In the genomic region with DNA sequence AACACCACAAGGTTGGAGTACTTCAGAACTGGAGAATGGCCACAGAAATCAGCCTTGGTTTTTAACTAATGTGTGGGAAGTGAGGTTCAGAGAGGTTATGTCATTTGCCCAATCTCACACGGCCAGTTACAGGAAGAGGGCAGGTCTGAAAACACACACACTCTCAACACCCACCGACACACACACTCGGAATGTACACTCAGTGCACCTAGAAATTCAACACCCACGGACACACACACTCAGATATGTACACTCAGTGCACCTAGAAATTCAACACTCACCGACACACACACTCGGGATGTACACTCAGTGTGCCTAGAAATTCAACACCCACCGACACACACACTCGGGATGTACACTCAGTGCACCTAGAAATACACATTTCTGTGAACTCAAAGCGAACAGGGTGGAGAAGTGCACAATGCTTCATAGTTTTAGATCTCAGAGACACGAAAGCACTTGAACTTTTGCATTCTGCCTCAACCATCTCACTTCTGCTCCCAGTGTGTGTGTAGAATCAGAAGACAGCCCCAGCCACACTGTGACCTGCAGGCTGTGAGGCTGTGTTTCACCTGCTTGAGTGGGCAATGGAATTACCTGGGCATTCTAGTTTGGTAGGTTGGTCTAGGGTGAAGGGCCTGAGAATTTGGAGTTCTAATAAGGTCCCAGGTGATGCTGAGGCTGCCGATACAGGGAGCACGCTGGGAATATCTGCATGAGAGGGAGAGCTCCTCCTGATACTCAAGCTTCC, we compare ENCODE assay signal across 15 cellular contexts.
DNase-seq lines count a peak whose midpoint lies in the region; ATAC-seq, FAIRE-seq and TF ChIP-seq lines count a peak whose summit lies in the region.
"Had no signal": no experiment of that assay in that cellular context is flagged by ENCODE, and none has a peak within 500 bp of the region (broad histone marks: within the 10 kb centered on the region; RNA-seq: fewer than 3 reads in every experiment).

No MANE protein-coding gene starts in this region.

- H3K9me3 Mint-ChIP-seq in CD4-positive, alpha-beta T cell: no peaks in the 10 kb centered on the region
- H3K9me3 Mint-ChIP-seq: activated naive CD8-positive, alpha-beta T cell treated with anti-CD3 and anti-CD28 coated beads, Interleukin-2, amount 50 U/mL, for 24 hours; naive thymus-derived CD4-positive, alpha-beta T cell had no signal

- peaks cover 61% of the 10 kb centered on the region for H3K4me1 Mint-ChIP-seq in CD4-positive, alpha-beta T cell (ENCODE audit: low read depth)

- in situ Hi-C loops in K562 (cut with MboI): no loop called here

- no peaks in the 10 kb centered on the region for H3K9me1 ChIP-seq in K562 (ENCODE audit: control insufficient read depth, insufficient read depth, low read length)

- FAIRE-seq in K562 (lab: Jason Lieb, UNC): peak; percentile 19
- FAIRE-seq: islet of Langerhans had no signal

- TF ChIP-seq CTCF in CD4-positive, alpha-beta T cell (IDR thresholded peaks at IDR 0.05): no peak
- TF ChIP-seq CTCF in HEK293 (tag by site-specific recombination; IDR thresholded peaks at IDR 0.05) (no peak), K562 (IDR thresholded peaks at IDR 0.05 in 2 of 3, conservative IDR thresholded peaks at IDR 0.05 in 1 of 3; ENCODE audit: insufficient read depth in 2 of 3, low read depth in 1 of 3, low read length in 3 of 3) (no peak), osteoblast (IDR thresholded peaks at IDR 0.05; ENCODE audit: extremely low read depth, low read depth, low read length) (no peak)

- intact Hi-C loops in CD4-positive, alpha-beta T cell (cut with DNase I, micrococcal nuclease): no loop called here
- intact Hi-C loops in K562 (cut with micrococcal nuclease): no loop called here

- no peak for DNase-seq in CD4-positive, alpha-beta T cell
- no peak for DNase-seq in K562 (ENCODE audit: extremely low read depth in 1 of 4, low spot score in 3 of 4)
- DNase-seq in osteoblast (ENCODE audit: insufficient read length, low spot score, missing footprints): no peak
- no peak for DNase-seq in activated effector memory CD4-positive, alpha-beta T cell treated with Interleukin-2 at 50 U/mL for 16 hours
- no peak for DNase-seq in MV-4-11 (lab: John Stamatoyannopoulos, UW)
- no peak for DNase-seq in C1 segment of cervical spinal cord (lab: John Stamatoyannopoulos, UW)
- DNase-seq: activated CD4-positive, alpha-beta T cell treated with anti-CD3 and anti-CD28 coated beads for 4 hours; activated naive CD8-positive, alpha-beta T cell treated with anti-CD3 and anti-CD28 coated beads, Interleukin-2, amount 50 U/mL, for 24 hours; activated T-cell treated with anti-CD3 and anti-CD28 coated beads, Interleukin-2, amount 50 U/mL, for 1 hour; heart left ventricle; naive thymus-derived CD4-positive, alpha-beta T cell; substantia nigra had no signal

- peaks cover 92% of the 10 kb centered on the region for H3K36me3 Mint-ChIP-seq in CD4-positive, alpha-beta T cell (ENCODE audit: low read depth)

- H4K20me1 ChIP-seq in K562 (replicated peaks; ENCODE audit: control insufficient read depth, insufficient read depth, low read length) (peaks cover 5% of the 10 kb centered on the region; the same call in 1 of the 2 replicates), osteoblast (ENCODE audit: insufficient read depth, low read length) (peaks cover 56% of the 10 kb centered on the region)

- no peak overlapping the region for H3K9ac ChIP-seq in K562 (ENCODE audit: insufficient read depth in 1 of 2, low read depth in 2 of 2, low read length in 2 of 2)

- H3K4me3 ChIP-seq in HEK293 (ENCODE audit: low read depth, low read length): no peak overlapping the region
- no peak overlapping the region for H3K4me3 ChIP-seq in K562
- no peak overlapping the region for H3K4me3 ChIP-seq in osteoblast (ENCODE audit: insufficient read depth, low read length)
- H3K4me3 ChIP-seq: heart left ventricle had no signal

- CTCF ChIA-PET in CD4-positive, alpha-beta T cell (lab: Charles Lee): no interaction called here
- CTCF ChIA-PET in HEK293 (lab: Yijun Ruan, JAX): no interaction called here
- CTCF ChIA-PET in K562 (lab: Yijun Ruan, JAX; ENCODE audit: low intra/inter-chr PET ratio): no interaction called here

- WGBS in K562 (ENCODE audit: insufficient coverage, low coverage, missing lambda C conversion rate): 93% methylated on average over 12 of the region's 12 CpGs

- peak overlapping the region; percentile 57 for H3K27ac Mint-ChIP-seq in CD4-positive, alpha-beta T cell
- H3K27ac Mint-ChIP-seq: activated naive CD8-positive, alpha-beta T cell treated with anti-CD3 and anti-CD28 coated beads, Interleukin-2, amount 50 U/mL, for 24 hours had no signal

- H2AFZ ChIP-seq in K562 (ENCODE audit: low read depth, low read length) (no peak overlapping the region), osteoblast (ENCODE audit: low read length) (no peak overlapping the region)

- TF ChIP-seq EP300 in K562 (IDR thresholded peaks at IDR 0.05; ENCODE audit: low read length): no peak

- ATAC-seq in CD4-positive, alpha-beta T cell (ENCODE audit: poor library complexity): no peak
- no peak for ATAC-seq in K562
- ATAC-seq: activated naive CD8-positive, alpha-beta T cell treated with anti-CD3 and anti-CD28 coated beads, Interleukin-2, amount 50 U/mL, for 24 hours; heart left ventricle; naive thymus-derived CD4-positive, alpha-beta T cell; SK-N-SH treated with all-trans-retinoic acid at 6 μM for 48 hours had no signal

- H3K4me3 Mint-ChIP-seq in CD4-positive, alpha-beta T cell: no peak overlapping the region
- H3K4me3 Mint-ChIP-seq: activated naive CD8-positive, alpha-beta T cell treated with anti-CD3 and anti-CD28 coated beads, Interleukin-2, amount 50 U/mL, for 24 hours had no signal

- no TSS peak for BruUV-seq in K562 (replicated peaks; lab: Mats Ljungman, UMichigan)

- no peak for TF ChIP-seq RAD21 in K562 (CRISPR knock-in tag; conservative IDR thresholded peaks at IDR 0.05 in 1 of 2, IDR thresholded peaks at IDR 0.05 in 1 of 2)

- peaks cover 0 to 4% of the 10 kb centered on the region in 2 experiments; a peak in 1 of 3 replicates for H3K36me3 ChIP-seq in HEK293 (ENCODE audit: control insufficient read depth in 2 of 2, insufficient read depth in 1 of 2, low read length in 2 of 2)
- peaks cover 86% of the 10 kb centered on the region for H3K36me3 ChIP-seq in K562 (ENCODE audit: control insufficient read depth, insufficient read depth, low read length)
- peaks cover 72% of the 10 kb centered on the region for H3K36me3 ChIP-seq in osteoblast (ENCODE audit: insufficient read depth, low read length)

- H3K27ac ChIP-seq in CD4-positive, alpha-beta T cell (ENCODE audit: low read depth, low read length): no peak overlapping the region
- no peak overlapping the region for H3K27ac ChIP-seq in HEK293 (ENCODE audit: extremely low read depth, low read depth, low read length)
- H3K27ac ChIP-seq in K562 (ENCODE audit: extremely low read depth, low read depth, low read length): no peak overlapping the region
- H3K27ac ChIP-seq in osteoblast (ENCODE audit: low read depth, low read length): peak overlapping the region; percentile 38
- H3K27ac ChIP-seq: heart left ventricle had no signal

- H3K4me1 ChIP-seq in HEK293 (ENCODE audit: control insufficient read depth, insufficient read depth, low read length): peaks cover 15% of the 10 kb centered on the region
- H3K4me1 ChIP-seq in K562 (replicated peaks in 1 of 2; ENCODE audit: control insufficient read depth in 2 of 2, insufficient read depth in 2 of 2, low read length in 2 of 2): no peaks in the 10 kb centered on the region
- peaks cover 54% of the 10 kb centered on the region for H3K4me1 ChIP-seq in osteoblast (ENCODE audit: insufficient read depth, low read length)

- POLR2A ChIA-PET in CD4-positive, alpha-beta T cell (lab: Charles Lee): no interaction called here
- POLR2A ChIA-PET in HEK293 (lab: Yijun Ruan, JAX) (interaction anchor here (0.5 kb wide), 1 partner anchor 172 kb away, joined by 8 read pairs; no protein-coding TSS in a partner anchor), K562 (lab: Yijun Ruan, JAX) (interaction anchor here (0.6 kb wide), 1 partner anchor 683 kb away, joined by 3 read pairs; no protein-coding TSS in a partner anchor)

- no peak overlapping the region for H3K4me2 ChIP-seq in K562 (ENCODE audit: insufficient read depth, low read length)
- no peak overlapping the region for H3K4me2 ChIP-seq in osteoblast (ENCODE audit: insufficient read depth, low read length)

- peaks cover 13% of the 10 kb centered on the region; the same call in 2 of the 3 replicates for H3K79me2 ChIP-seq in K562 (ENCODE audit: control insufficient read depth, insufficient read depth, low read length)
- peaks cover 80% of the 10 kb centered on the region for H3K79me2 ChIP-seq in osteoblast (ENCODE audit: insufficient read depth, low read length)

- no peaks in the 10 kb centered on the region for H3K27me3 ChIP-seq in CD4-positive, alpha-beta T cell (ENCODE audit: control insufficient read depth, insufficient read depth, low read length)
- no peaks in the 10 kb centered on the region for H3K27me3 ChIP-seq in K562 (ENCODE audit: control insufficient read depth in 2 of 2, insufficient read depth in 2 of 2, low read length in 2 of 2)
- no peaks in the 10 kb centered on the region for H3K27me3 ChIP-seq in osteoblast (ENCODE audit: insufficient read depth, low read length)
- H3K27me3 ChIP-seq: heart left ventricle had no signal

- TF ChIP-seq POLR2A in K562 (conservative IDR thresholded peaks at IDR 0.05): no peak

- no peaks in the 10 kb centered on the region for H3K9me3 ChIP-seq in CD4-positive, alpha-beta T cell (ENCODE audit: control insufficient read depth, low read length)
- H3K9me3 ChIP-seq in HEK293 (ENCODE audit: control insufficient read depth, insufficient read depth, low read depth, low read length) (no peaks in the 10 kb centered on the region), K562 (replicated peaks; ENCODE audit: control insufficient read depth, insufficient read depth, low read depth, low read length) (no peaks in the 10 kb centered on the region), osteoblast (ENCODE audit: low read depth, low read length) (no peaks in the 10 kb centered on the region)
- H3K9me3 ChIP-seq: heart left ventricle had no signal

- H3K27me3 Mint-ChIP-seq in CD4-positive, alpha-beta T cell: no peaks in the 10 kb centered on the region
- H3K27me3 Mint-ChIP-seq: activated naive CD8-positive, alpha-beta T cell treated with anti-CD3 and anti-CD28 coated beads, Interleukin-2, amount 50 U/mL, for 24 hours; naive thymus-derived CD4-positive, alpha-beta T cell had no signal

TF ChIP-seq in HEK293, 187 proteins besides CTCF, POLR2A, EP300 and RAD21:
- TF ChIP-seq EGR2 (tag by site-specific recombination; IDR thresholded peaks at IDR 0.05; ENCODE audit: low read depth) (peak; percentile 75), ZNF184 (tag by site-specific recombination; IDR thresholded peaks at IDR 0.05) (no peak), ZFHX2 (tag by site-specific recombination; conservative IDR thresholded peaks at IDR 0.05) (peak; percentile 62), ZNF24 (tag by site-specific recombination; IDR thresholded peaks at IDR 0.05) (no peak)

TF ChIP-seq in K562, 482 proteins besides CTCF, POLR2A, EP300 and RAD21 (continues in another document):
- no peak for TF ChIP-seq ZNF766 (CRISPR knock-in tag; conservative IDR thresholded peaks at IDR 0.05)
